ENCODE assay signal across 12 cellular contexts in genomic region chr3:148998297-148998696, GRCh38. TPM values are rescaled to one million over a fixed set of nuclear protein-coding genes. Genes with fewer than 3 reads are reported as not detected.
A peak's percentile ranks its signal among the peaks of the same experiment; 100 is the strongest.
DNase-seq lines count a peak whose midpoint lies in the region; ATAC-seq and TF ChIP-seq lines count a peak whose summit lies in the region.
"Had no signal": no experiment of that assay in that cellular context is flagged by ENCODE, and none has a peak within 500 bp of the region (broad histone marks: within the 10 kb centered on the region; RNA-seq: fewer than 3 reads in every experiment).

No MANE protein-coding gene starts in this region.

- intact Hi-C loops in psoas muscle (cut with DNase I), result no loop called here

- H3K27ac ChIP-seq in psoas muscle, result peak overlapping the region; percentile 92

- H3K4me1 ChIP-seq in Loucy (ENCODE audit: insufficient read depth, low read length, poor library complexity, severe bottlenecking) (peaks cover 45% of the 10 kb centered on the region), psoas muscle (peaks cover 81% of the 10 kb centered on the region)

- DNase-seq in activated T-cell treated with anti-CD3 and anti-CD28 coated beads, Interleukin-2, amount 50 U/mL, for 72 hours, result no peak
- DNase-seq in activated T-cell treated with anti-CD3 and anti-CD28 coated beads, Interleukin-2, amount 50 U/mL, for 4 hours, result no peak
- no peak for DNase-seq in central memory CD8-positive, alpha-beta T cell (ENCODE audit: low spot score in 2 of 2)
- no peak for DNase-seq in psoas muscle
- DNase-seq: amygdala, cortex of kidney, NCI-H2171 treated with DMSO at 0.1 percent for 48 hours, occipital lobe had no signal

- H2AFZ ChIP-seq in Loucy (ENCODE audit: low read length), result no peak overlapping the region

- no peaks in the 10 kb centered on the region for H3K27me3 Mint-ChIP-seq in activated T-cell treated with anti-CD3 and anti-CD28 coated beads, Interleukin-2, amount 50 U/mL, for 72 hours (ENCODE audit: low read depth)
- no peaks in the 10 kb centered on the region for H3K27me3 Mint-ChIP-seq in activated T-cell treated with anti-CD3 and anti-CD28 coated beads, Interleukin-2, amount 50 U/mL, for 4 hours (ENCODE audit: low read depth)
- H3K27me3 Mint-ChIP-seq in central memory CD8-positive, alpha-beta T cell, result no peaks in the 10 kb centered on the region

- peaks cover 27% of the 10 kb centered on the region for H3K4me1 Mint-ChIP-seq in activated T-cell treated with anti-CD3 and anti-CD28 coated beads, Interleukin-2, amount 50 U/mL, for 72 hours (ENCODE audit: low read depth)
- peaks cover 28% of the 10 kb centered on the region for H3K4me1 Mint-ChIP-seq in activated T-cell treated with anti-CD3 and anti-CD28 coated beads, Interleukin-2, amount 50 U/mL, for 4 hours (ENCODE audit: low read depth)
- peaks cover 58% of the 10 kb centered on the region for H3K4me1 Mint-ChIP-seq in central memory CD8-positive, alpha-beta T cell

- H3F3A ChIP-seq in Loucy (ENCODE audit: low read depth), result no peaks in the 10 kb centered on the region

- H3K9me3 Mint-ChIP-seq in activated T-cell treated with anti-CD3 and anti-CD28 coated beads, Interleukin-2, amount 50 U/mL, for 72 hours, result no peaks in the 10 kb centered on the region
- H3K9me3 Mint-ChIP-seq in activated T-cell treated with anti-CD3 and anti-CD28 coated beads, Interleukin-2, amount 50 U/mL, for 4 hours, result no peaks in the 10 kb centered on the region
- H3K9me3 Mint-ChIP-seq in central memory CD8-positive, alpha-beta T cell, result no peaks in the 10 kb centered on the region

- ATAC-seq in activated T-cell treated with anti-CD3 and anti-CD28 coated beads, Interleukin-2, amount 50 U/mL, for 72 hours (replicated peaks in 1 of 2), result no peak
- ATAC-seq in activated T-cell treated with anti-CD3 and anti-CD28 coated beads, Interleukin-2, amount 50 U/mL, for 4 hours, result no peak
- no peak for ATAC-seq in central memory CD8-positive, alpha-beta T cell (replicated peaks; ENCODE audit: extremely low read depth, poor library complexity, severe bottlenecking)
- ATAC-seq in psoas muscle (no peak), HG02870 (IDR thresholded peaks at IDR 0.05; ENCODE audit: unreplicated experiment) (no peak), GM19023 (IDR thresholded peaks at IDR 0.05; ENCODE audit: unreplicated experiment) (no peak), HG03342 (IDR thresholded peaks at IDR 0.05; ENCODE audit: unreplicated experiment) (no peak)

- H3K9me3 ChIP-seq in Loucy (ENCODE audit: insufficient read depth, low read depth, low read length) (no peaks in the 10 kb centered on the region), psoas muscle (no peaks in the 10 kb centered on the region)

- no peaks in the 10 kb centered on the region for H3K27me3 ChIP-seq in Loucy (ENCODE audit: insufficient read depth, low read length, poor library complexity, severe bottlenecking)
- H3K27me3 ChIP-seq in psoas muscle (ENCODE audit: insufficient read depth in 3 of 3, low read length in 2 of 3), result no peaks in the 10 kb centered on the region

- H3K79me2 ChIP-seq in Loucy (ENCODE audit: insufficient read depth, low read length), result peaks cover 11% of the 10 kb centered on the region

- H3K4me2 ChIP-seq in Loucy (ENCODE audit: low read depth, low read length, poor library complexity, severe bottlenecking), result peak overlapping the region; percentile 56

- peaks cover 4 to 13% of the 10 kb centered on the region in 2 donors for H3K36me3 Mint-ChIP-seq in activated T-cell treated with anti-CD3 and anti-CD28 coated beads, Interleukin-2, amount 50 U/mL, for 72 hours (ENCODE audit: insufficient read depth in 2 of 2)
- H3K36me3 Mint-ChIP-seq in activated T-cell treated with anti-CD3 and anti-CD28 coated beads, Interleukin-2, amount 50 U/mL, for 4 hours (ENCODE audit: insufficient read depth), result peaks cover 30% of the 10 kb centered on the region
- peaks cover 36% of the 10 kb centered on the region for H3K36me3 Mint-ChIP-seq in central memory CD8-positive, alpha-beta T cell (ENCODE audit: insufficient read depth)

- H4K20me1 ChIP-seq in Loucy (ENCODE audit: insufficient read depth, low read length, poor library complexity, severe bottlenecking), result peaks cover 1% of the 10 kb centered on the region

- peak overlapping the region; percentile 83 for H3K27ac Mint-ChIP-seq in activated T-cell treated with anti-CD3 and anti-CD28 coated beads, Interleukin-2, amount 50 U/mL, for 72 hours
- peak overlapping the region; percentile 82 for H3K27ac Mint-ChIP-seq in central memory CD8-positive, alpha-beta T cell (ENCODE audit: low read depth)

- H3K9me2 ChIP-seq in Loucy (replicated peaks; ENCODE audit: low read depth, low read length), result no peaks in the 10 kb centered on the region

- H3K4me3 Mint-ChIP-seq in activated T-cell treated with anti-CD3 and anti-CD28 coated beads, Interleukin-2, amount 50 U/mL, for 72 hours, result peak overlapping the region in 1 of 2 donors; percentile 66
- H3K4me3 Mint-ChIP-seq in activated T-cell treated with anti-CD3 and anti-CD28 coated beads, Interleukin-2, amount 50 U/mL, for 4 hours, result no peak overlapping the region
- no peak overlapping the region for H3K4me3 Mint-ChIP-seq in central memory CD8-positive, alpha-beta T cell

- H3K4me3 ChIP-seq in Loucy (ENCODE audit: low read length, poor library complexity, severe bottlenecking) (no peak overlapping the region), psoas muscle (no peak overlapping the region)

- 0 out of 2 replicates have a peak, but pooled peaks cover 4% of the 10 kb centered on the region for H3K36me3 ChIP-seq in Loucy (ENCODE audit: insufficient read depth, low read length)
- peaks cover 3 to 79% of the 10 kb centered on the region in 2 donors for H3K36me3 ChIP-seq in psoas muscle (ENCODE audit: insufficient read depth in 1 of 2, low read depth in 1 of 2)

- TF ChIP-seq CTCF in Loucy (conservative IDR thresholded peaks at IDR 0.05; ENCODE audit: low read length) (no peak), psoas muscle (IDR thresholded peaks at IDR 0.05) (no peak)

- H3K9ac ChIP-seq in Loucy (ENCODE audit: low read depth, low read length, poor library complexity, severe bottlenecking), result no peak overlapping the region

- WGBS in psoas muscle, 3 donors, result 80 to 93% (median 85%) methylated on average over 5 of the region's 5 CpGs

RNA-seq across cellular contexts. Expression of gene GYG1, which starts 7.0 kb away (rescaled TPM):
- total RNA-seq in activated T-cell treated with anti-CD3 and anti-CD28 coated beads, Interleukin-2, amount 50 U/mL, for 72 hours, result 10 to 100 TPM; 14.1 to 21.7 TPM
- total RNA-seq in activated T-cell treated with anti-CD3 and anti-CD28 coated beads, Interleukin-2, amount 50 U/mL, for 4 hours, result 10 to 100 TPM; 22.5 to 26.1 (median 22.9) TPM
- 100 to 1,000 TPM; 305 to 550 (median 419) TPM for total RNA-seq in psoas muscle
- polyA plus RNA-seq in psoas muscle, result 100 to 1,000 TPM; 164 to 373 (median 338) TPM

Comparison
In these comparisons a context has a peak if more than half of its experiments do, and no peak if none do; other contexts are left out.
1. RNA of gene GYG1, which starts 7.0 kb away (total RNA-seq): 305 to 550 TPM in psoas muscle; 22.5 to 26.1 TPM in activated T-cell treated with anti-CD3 and anti-CD28 coated beads, Interleukin-2, amount 50 U/mL, for 4 hours and 14.1 to 21.7 TPM in activated T-cell treated with anti-CD3 and anti-CD28 coated beads, Interleukin-2, amount 50 U/mL, for 72 hours; every median in the first group is over 10 times any median in the second.